ENCODE assay signal across 1 cellular context in the genomic region with DNA sequence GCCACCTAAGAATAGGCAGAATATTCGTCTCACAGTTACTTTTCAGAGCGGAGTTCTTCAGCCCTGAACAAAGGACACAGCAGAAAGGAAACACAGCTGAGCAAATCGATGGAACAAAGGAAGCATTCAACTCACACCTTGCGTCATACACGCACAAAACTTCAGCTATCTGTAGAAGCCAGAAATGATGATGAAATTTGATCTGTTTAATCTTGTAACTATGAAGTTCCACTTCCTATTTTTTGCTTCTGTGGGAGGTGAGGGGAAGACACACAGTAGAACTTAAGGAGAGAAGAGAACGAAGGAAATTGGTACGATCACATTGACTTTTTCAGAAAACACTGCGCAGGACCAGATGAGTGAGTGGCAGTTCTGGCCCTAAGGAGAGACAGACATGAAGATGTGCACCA.
TF ChIP-seq lines count a peak whose summit lies in the region.

No MANE protein-coding gene starts in this region.

TF ChIP-seq in HepG2, 621 proteins besides CTCF, POLR2A, EP300 and RAD21 (continued from another document and continues in another):
- TF ChIP-seq, protein P1, sequence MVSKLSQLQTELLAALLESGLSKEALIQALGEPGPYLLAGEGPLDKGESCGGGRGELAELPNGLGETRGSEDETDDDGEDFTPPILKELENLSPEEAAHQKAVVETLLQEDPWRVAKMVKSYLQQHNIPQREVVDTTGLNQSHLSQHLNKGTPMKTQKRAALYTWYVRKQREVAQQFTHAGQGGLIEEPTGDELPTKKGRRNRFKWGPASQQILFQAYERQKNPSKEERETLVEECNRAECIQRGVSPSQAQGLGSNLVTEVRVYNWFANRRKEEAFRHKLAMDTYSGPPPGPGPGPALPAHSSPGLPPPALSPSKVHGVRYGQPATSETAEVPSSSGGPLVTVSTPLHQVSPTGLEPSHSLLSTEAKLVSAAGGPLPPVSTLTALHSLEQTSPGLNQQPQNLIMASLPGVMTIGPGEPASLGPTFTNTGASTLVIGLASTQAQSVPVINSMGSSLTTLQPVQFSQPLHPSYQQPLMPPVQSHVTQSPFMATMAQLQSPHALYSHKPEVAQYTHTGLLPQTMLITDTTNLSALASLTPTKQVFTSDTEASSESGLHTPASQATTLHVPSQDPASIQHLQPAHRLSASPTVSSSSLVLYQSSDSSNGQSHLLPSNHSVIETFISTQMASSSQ (IDR thresholded peaks at IDR 0.05; ENCODE audit: low read depth), result peak; percentile 80
- TF ChIP-seq, protein P1 (CRISPR knock-in tag; IDR thresholded peaks at IDR 0.05; ENCODE audit: borderline replicate concordance), result peak; percentile 89; the same call in 1 of the 2 replicates
- no peak for TF ChIP-seq ZNF205 (CRISPR knock-in tag; IDR thresholded peaks at IDR 0.05)
- TF ChIP-seq, protein P2, sequence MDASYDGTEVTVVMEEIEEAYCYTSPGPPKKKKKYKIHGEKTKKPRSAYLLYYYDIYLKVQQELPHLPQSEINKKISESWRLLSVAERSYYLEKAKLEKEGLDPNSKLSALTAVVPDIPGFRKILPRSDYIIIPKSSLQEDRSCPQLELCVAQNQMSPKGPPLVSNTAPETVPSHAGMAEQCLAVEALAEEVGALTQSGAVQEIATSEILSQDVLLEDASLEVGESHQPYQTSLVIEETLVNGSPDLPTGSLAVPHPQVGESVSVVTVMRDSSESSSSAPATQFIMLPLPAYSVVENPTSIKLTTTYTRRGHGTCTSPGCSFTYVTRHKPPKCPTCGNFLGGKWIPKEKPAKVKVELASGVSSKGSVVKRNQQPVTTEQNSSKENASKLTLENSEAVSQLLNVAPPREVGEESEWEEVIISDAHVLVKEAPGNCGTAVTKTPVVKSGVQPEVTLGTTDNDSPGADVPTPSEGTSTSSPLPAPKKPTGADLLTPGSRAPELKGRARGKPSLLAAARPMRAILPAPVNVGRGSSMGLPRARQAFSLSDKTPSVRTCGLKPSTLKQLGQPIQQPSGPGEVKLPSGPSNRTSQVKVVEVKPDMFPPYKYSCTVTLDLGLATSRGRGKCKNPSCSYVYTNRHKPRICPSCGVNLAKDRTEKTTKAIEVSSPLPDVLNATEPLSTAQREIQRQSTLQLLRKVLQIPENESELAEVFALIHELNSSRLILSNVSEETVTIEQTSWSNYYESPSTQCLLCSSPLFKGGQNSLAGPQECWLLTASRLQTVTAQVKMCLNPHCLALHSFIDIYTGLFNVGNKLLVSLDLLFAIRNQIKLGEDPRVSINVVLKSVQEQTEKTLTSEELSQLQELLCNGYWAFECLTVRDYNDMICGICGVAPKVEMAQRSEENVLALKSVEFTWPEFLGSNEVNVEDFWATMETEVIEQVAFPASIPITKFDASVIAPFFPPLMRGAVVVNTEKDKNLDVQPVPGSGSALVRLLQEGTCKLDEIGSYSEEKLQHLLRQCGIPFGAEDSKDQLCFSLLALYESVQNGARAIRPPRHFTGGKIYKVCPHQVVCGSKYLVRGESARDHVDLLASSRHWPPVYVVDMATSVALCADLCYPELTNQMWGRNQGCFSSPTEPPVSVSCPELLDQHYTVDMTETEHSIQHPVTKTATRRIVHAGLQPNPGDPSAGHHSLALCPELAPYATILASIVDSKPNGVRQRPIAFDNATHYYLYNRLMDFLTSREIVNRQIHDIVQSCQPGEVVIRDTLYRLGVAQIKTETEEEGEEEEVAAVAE (CRISPR knock-in tag; IDR thresholded peaks at IDR 0.05; ENCODE audit: borderline replicate concordance), result peak; percentile 40; the same call in 1 of the 2 replicates
- TF ChIP-seq ZNF3 (CRISPR knock-in tag; IDR thresholded peaks at IDR 0.05), result peak; percentile 70; the same call in 1 of the 2 replicates
- TF ChIP-seq ZNF652 (CRISPR knock-in tag; IDR thresholded peaks at IDR 0.05; ENCODE audit: borderline replicate concordance, low read depth), result peak; percentile 64; the same call in 1 of the 2 replicates
- TF ChIP-seq NCOA2 (CRISPR knock-in tag; IDR thresholded peaks at IDR 0.05), result peak; percentile 94
- TF ChIP-seq, protein P3, sequence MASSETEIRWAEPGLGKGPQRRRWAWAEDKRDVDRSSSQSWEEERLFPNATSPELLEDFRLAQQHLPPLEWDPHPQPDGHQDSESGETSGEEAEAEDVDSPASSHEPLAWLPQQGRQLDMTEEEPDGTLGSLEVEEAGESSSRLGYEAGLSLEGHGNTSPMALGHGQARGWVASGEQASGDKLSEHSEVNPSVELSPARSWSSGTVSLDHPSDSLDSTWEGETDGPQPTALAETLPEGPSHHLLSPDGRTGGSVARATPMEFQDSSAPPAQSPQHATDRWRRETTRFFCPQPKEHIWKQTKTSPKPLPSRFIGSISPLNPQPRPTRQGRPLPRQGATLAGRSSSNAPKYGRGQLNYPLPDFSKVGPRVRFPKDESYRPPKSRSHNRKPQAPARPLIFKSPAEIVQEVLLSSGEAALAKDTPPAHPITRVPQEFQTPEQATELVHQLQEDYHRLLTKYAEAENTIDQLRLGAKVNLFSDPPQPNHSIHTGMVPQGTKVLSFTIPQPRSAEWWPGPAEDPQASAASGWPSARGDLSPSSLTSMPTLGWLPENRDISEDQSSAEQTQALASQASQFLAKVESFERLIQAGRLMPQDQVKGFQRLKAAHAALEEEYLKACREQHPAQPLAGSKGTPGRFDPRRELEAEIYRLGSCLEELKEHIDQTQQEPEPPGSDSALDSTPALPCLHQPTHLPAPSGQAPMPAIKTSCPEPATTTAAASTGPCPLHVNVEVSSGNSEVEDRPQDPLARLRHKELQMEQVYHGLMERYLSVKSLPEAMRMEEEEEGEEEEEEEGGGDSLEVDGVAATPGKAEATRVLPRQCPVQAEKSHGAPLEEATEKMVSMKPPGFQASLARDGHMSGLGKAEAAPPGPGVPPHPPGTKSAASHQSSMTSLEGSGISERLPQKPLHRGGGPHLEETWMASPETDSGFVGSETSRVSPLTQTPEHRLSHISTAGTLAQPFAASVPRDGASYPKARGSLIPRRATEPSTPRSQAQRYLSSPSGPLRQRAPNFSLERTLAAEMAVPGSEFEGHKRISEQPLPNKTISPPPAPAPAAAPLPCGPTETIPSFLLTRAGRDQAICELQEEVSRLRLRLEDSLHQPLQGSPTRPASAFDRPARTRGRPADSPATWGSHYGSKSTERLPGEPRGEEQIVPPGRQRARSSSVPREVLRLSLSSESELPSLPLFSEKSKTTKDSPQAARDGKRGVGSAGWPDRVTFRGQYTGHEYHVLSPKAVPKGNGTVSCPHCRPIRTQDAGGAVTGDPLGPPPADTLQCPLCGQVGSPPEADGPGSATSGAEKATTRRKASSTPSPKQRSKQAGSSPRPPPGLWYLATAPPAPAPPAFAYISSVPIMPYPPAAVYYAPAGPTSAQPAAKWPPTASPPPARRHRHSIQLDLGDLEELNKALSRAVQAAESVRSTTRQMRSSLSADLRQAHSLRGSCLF (CRISPR knock-in tag; IDR thresholded peaks at IDR 0.05; ENCODE audit: borderline replicate concordance), result no peak
- TF ChIP-seq ZNF224 (CRISPR knock-in tag; IDR thresholded peaks at IDR 0.05), result no peak
- TF ChIP-seq SP4 (CRISPR knock-in tag; IDR thresholded peaks at IDR 0.05), result no peak
- peak; percentile 99 for TF ChIP-seq SOX5 (CRISPR knock-in tag; IDR thresholded peaks at IDR 0.05; ENCODE audit: borderline replicate concordance)
- TF ChIP-seq ZSCAN29 (CRISPR knock-in tag; conservative IDR thresholded peaks at IDR 0.05), result peak; percentile 80; the same call in 1 of the 2 replicates
- TF ChIP-seq DNMT1 (CRISPR knock-in tag; IDR thresholded peaks at IDR 0.05), result no peak
- no peak for TF ChIP-seq ZBTB42 (CRISPR knock-in tag; IDR thresholded peaks at IDR 0.05)
- no peak for TF ChIP-seq KLF11 (CRISPR knock-in tag; IDR thresholded peaks at IDR 0.05)
- TF ChIP-seq, protein P4, sequence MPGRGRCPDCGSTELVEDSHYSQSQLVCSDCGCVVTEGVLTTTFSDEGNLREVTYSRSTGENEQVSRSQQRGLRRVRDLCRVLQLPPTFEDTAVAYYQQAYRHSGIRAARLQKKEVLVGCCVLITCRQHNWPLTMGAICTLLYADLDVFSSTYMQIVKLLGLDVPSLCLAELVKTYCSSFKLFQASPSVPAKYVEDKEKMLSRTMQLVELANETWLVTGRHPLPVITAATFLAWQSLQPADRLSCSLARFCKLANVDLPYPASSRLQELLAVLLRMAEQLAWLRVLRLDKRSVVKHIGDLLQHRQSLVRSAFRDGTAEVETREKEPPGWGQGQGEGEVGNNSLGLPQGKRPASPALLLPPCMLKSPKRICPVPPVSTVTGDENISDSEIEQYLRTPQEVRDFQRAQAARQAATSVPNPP (CRISPR knock-in tag; IDR thresholded peaks at IDR 0.05), result no peak
- TF ChIP-seq, protein P5, sequence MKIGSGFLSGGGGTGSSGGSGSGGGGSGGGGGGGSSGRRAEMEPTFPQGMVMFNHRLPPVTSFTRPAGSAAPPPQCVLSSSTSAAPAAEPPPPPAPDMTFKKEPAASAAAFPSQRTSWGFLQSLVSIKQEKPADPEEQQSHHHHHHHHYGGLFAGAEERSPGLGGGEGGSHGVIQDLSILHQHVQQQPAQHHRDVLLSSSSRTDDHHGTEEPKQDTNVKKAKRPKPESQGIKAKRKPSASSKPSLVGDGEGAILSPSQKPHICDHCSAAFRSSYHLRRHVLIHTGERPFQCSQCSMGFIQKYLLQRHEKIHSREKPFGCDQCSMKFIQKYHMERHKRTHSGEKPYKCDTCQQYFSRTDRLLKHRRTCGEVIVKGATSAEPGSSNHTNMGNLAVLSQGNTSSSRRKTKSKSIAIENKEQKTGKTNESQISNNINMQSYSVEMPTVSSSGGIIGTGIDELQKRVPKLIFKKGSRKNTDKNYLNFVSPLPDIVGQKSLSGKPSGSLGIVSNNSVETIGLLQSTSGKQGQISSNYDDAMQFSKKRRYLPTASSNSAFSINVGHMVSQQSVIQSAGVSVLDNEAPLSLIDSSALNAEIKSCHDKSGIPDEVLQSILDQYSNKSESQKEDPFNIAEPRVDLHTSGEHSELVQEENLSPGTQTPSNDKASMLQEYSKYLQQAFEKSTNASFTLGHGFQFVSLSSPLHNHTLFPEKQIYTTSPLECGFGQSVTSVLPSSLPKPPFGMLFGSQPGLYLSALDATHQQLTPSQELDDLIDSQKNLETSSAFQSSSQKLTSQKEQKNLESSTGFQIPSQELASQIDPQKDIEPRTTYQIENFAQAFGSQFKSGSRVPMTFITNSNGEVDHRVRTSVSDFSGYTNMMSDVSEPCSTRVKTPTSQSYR (CRISPR knock-in tag; IDR thresholded peaks at IDR 0.05; ENCODE audit: borderline replicate concordance), result peak; percentile 26; the same call in 1 of the 2 replicates
- TF ChIP-seq SCMH1 (CRISPR knock-in tag; IDR thresholded peaks at IDR 0.05; ENCODE audit: borderline replicate concordance), result no peak
- TF ChIP-seq, protein P6, sequence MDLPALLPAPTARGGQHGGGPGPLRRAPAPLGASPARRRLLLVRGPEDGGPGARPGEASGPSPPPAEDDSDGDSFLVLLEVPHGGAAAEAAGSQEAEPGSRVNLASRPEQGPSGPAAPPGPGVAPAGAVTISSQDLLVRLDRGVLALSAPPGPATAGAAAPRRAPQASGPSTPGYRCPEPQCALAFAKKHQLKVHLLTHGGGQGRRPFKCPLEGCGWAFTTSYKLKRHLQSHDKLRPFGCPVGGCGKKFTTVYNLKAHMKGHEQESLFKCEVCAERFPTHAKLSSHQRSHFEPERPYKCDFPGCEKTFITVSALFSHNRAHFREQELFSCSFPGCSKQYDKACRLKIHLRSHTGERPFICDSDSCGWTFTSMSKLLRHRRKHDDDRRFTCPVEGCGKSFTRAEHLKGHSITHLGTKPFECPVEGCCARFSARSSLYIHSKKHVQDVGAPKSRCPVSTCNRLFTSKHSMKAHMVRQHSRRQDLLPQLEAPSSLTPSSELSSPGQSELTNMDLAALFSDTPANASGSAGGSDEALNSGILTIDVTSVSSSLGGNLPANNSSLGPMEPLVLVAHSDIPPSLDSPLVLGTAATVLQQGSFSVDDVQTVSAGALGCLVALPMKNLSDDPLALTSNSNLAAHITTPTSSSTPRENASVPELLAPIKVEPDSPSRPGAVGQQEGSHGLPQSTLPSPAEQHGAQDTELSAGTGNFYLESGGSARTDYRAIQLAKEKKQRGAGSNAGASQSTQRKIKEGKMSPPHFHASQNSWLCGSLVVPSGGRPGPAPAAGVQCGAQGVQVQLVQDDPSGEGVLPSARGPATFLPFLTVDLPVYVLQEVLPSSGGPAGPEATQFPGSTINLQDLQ (CRISPR knock-in tag; IDR thresholded peaks at IDR 0.05), result no peak
- TF ChIP-seq CHCHD3 (CRISPR knock-in tag; IDR thresholded peaks at IDR 0.05), result no peak
- TF ChIP-seq ZNF296 (CRISPR knock-in tag; conservative IDR thresholded peaks at IDR 0.05), result no peak
- TF ChIP-seq, protein P7, sequence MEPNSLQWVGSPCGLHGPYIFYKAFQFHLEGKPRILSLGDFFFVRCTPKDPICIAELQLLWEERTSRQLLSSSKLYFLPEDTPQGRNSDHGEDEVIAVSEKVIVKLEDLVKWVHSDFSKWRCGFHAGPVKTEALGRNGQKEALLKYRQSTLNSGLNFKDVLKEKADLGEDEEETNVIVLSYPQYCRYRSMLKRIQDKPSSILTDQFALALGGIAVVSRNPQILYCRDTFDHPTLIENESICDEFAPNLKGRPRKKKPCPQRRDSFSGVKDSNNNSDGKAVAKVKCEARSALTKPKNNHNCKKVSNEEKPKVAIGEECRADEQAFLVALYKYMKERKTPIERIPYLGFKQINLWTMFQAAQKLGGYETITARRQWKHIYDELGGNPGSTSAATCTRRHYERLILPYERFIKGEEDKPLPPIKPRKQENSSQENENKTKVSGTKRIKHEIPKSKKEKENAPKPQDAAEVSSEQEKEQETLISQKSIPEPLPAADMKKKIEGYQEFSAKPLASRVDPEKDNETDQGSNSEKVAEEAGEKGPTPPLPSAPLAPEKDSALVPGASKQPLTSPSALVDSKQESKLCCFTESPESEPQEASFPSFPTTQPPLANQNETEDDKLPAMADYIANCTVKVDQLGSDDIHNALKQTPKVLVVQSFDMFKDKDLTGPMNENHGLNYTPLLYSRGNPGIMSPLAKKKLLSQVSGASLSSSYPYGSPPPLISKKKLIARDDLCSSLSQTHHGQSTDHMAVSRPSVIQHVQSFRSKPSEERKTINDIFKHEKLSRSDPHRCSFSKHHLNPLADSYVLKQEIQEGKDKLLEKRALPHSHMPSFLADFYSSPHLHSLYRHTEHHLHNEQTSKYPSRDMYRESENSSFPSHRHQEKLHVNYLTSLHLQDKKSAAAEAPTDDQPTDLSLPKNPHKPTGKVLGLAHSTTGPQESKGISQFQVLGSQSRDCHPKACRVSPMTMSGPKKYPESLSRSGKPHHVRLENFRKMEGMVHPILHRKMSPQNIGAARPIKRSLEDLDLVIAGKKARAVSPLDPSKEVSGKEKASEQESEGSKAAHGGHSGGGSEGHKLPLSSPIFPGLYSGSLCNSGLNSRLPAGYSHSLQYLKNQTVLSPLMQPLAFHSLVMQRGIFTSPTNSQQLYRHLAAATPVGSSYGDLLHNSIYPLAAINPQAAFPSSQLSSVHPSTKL (CRISPR knock-in tag; IDR thresholded peaks at IDR 0.05), result peak; percentile 98
